ENCODE assay signal across 16 cellular contexts in genomic region chr11:100545970-100546369, GRCh38.
"Had no signal": no experiment of that assay in that cellular context is flagged by ENCODE, and none has a peak within 500 bp of the region (broad histone marks: within the 10 kb centered on the region; RNA-seq: fewer than 3 reads in every experiment).

No MANE protein-coding gene starts in this region.

- H3K27ac Mint-ChIP-seq: naive thymus-derived CD8-positive, alpha-beta T cell; stimulated activated naive B cell treated with anti-CD40 and anti-IgM and Interleukin-4, amounts not matched to agents 10 μg/mL and 1 μg/mL and 100 μg/mL, for 72 hours had no signal

- H3K9me3 ChIP-seq: mucosa of descending colon, right atrium auricular region, thoracic aorta, transverse colon had no signal

- H3K27ac ChIP-seq: dorsolateral prefrontal cortex, hepatocyte, right atrium auricular region, thoracic aorta, transverse colon had no signal

- H3K4me3 Mint-ChIP-seq: naive thymus-derived CD8-positive, alpha-beta T cell; stimulated activated naive B cell treated with anti-CD40 and anti-IgM and Interleukin-4, amounts not matched to agents 10 μg/mL and 1 μg/mL and 100 μg/mL, for 72 hours; stimulated activated naive CD8-positive, alpha-beta T cell treated with anti-CD3 and anti-CD28 coated beads, Interleukin-15, amount 100 ng/mL, for 72 hours had no signal

- H3K9me3 Mint-ChIP-seq: stimulated activated naive B cell treated with anti-CD40 and anti-IgM and Interleukin-4, amounts not matched to agents 10 μg/mL and 1 μg/mL and 100 μg/mL, for 72 hours had no signal

- H3K27me3 Mint-ChIP-seq: naive thymus-derived CD8-positive, alpha-beta T cell; stimulated activated naive B cell treated with anti-CD40 and anti-IgM and Interleukin-4, amounts not matched to agents 10 μg/mL and 1 μg/mL and 100 μg/mL, for 72 hours; stimulated activated naive CD8-positive, alpha-beta T cell treated with anti-CD3 and anti-CD28 coated beads, Interleukin-15, amount 100 ng/mL, for 72 hours had no signal

- H3K36me3 ChIP-seq: right atrium auricular region, thoracic aorta, transverse colon had no signal

- H3K4me3 ChIP-seq: dorsolateral prefrontal cortex, hepatocyte, mucosa of descending colon, right atrium auricular region, thoracic aorta, transverse colon had no signal

- H3K4me1 ChIP-seq: right atrium auricular region had no signal

- H3K4me1 Mint-ChIP-seq: naive thymus-derived CD8-positive, alpha-beta T cell; stimulated activated naive B cell treated with anti-CD40 and anti-IgM and Interleukin-4, amounts not matched to agents 10 μg/mL and 1 μg/mL and 100 μg/mL, for 72 hours; stimulated activated naive CD8-positive, alpha-beta T cell treated with anti-CD3 and anti-CD28 coated beads, Interleukin-15, amount 100 ng/mL, for 72 hours had no signal

- H3K27me3 ChIP-seq: hepatocyte, right atrium auricular region, transverse colon had no signal

- H3K36me3 Mint-ChIP-seq: naive thymus-derived CD8-positive, alpha-beta T cell; stimulated activated naive B cell treated with anti-CD40 and anti-IgM and Interleukin-4, amounts not matched to agents 10 μg/mL and 1 μg/mL and 100 μg/mL, for 72 hours had no signal

- DNase-seq: cortex of kidney; dorsolateral prefrontal cortex; effector CD8-positive, alpha-beta T cell; foreskin melanocyte; head of caudate nucleus; kidney; left cardiac atrium; naive thymus-derived CD8-positive, alpha-beta T cell; stimulated activated CD4-positive, alpha-beta T cell treated with anti-CD3 and anti-CD28 coated beads, Interleukin-4, amount 100 ng/mL, for 4 hours; stimulated activated naive B cell treated with anti-CD40 and anti-IgM and Interleukin-4, amounts not matched to agents 10 μg/mL and 1 μg/mL and 100 μg/mL, for 72 hours; stimulated activated naive CD8-positive, alpha-beta T cell treated with anti-CD3 and anti-CD28 coated beads, Interleukin-15, amount 100 ng/mL, for 72 hours had no signal
